ENCODE assay signal across 8 cellular contexts in genomic region chr3:53243165-53243564, GRCh38. TPM values are rescaled to one million over a fixed set of nuclear protein-coding genes. Genes with fewer than 3 reads are reported as not detected.
A peak's percentile ranks its signal among the peaks of the same experiment; 100 is the strongest.
DNase-seq lines count a peak whose midpoint lies in the region; TF ChIP-seq lines count a peak whose summit lies in the region.

No MANE protein-coding gene starts in this region.

- peaks cover 16% of the 10 kb centered on the region; the same call in 1 of the 2 replicates for H3K4me1 ChIP-seq in H9 (ENCODE audit: insufficient read depth, low read length)
- peaks cover 83% of the 10 kb centered on the region for H3K4me1 ChIP-seq in left ventricle myocardium inferior

- no peak overlapping the region for H3K27ac ChIP-seq in H9 (ENCODE audit: insufficient read length, low read depth, low read length)
- peak overlapping the region; percentile 71 for H3K27ac ChIP-seq in left ventricle myocardium inferior (replicated peaks)

- H2AK5ac ChIP-seq in H9 (ENCODE audit: insufficient read length, low read length) = no peak overlapping the region

- no peak overlapping the region for H3K4me2 ChIP-seq in H9 (ENCODE audit: insufficient read depth, insufficient read length, low read length)

- no peak overlapping the region for H3K14ac ChIP-seq in H9 (ENCODE audit: insufficient read depth, low read length)

- intact Hi-C loops in left ventricle myocardium inferior (cut with micrococcal nuclease) = no loop called here

- H4K91ac ChIP-seq in H9 (ENCODE audit: insufficient read length, low read depth, low read length) = no peak overlapping the region

- H3K4ac ChIP-seq in H9 (ENCODE audit: low read depth, low read length) = no peak overlapping the region

- no peak overlapping the region for H2BK15ac ChIP-seq in H9 (ENCODE audit: low read depth, low read length)

- H3K27me3 Mint-ChIP-seq in H9 (ENCODE audit: low read depth) = no peaks in the 10 kb centered on the region; the same call in 1 of the 2 replicates

- no peak overlapping the region for H3K56ac ChIP-seq in H9 (ENCODE audit: insufficient read length, low read depth, low read length)

- DNase-seq in H9 = peak; percentile 64
- peak; percentile 62 for DNase-seq in amniotic epithelial cell (ENCODE audit: low read depth)
- DNase-seq in left ventricle myocardium inferior = no peak
- peak; percentile 59 for DNase-seq in smooth muscle cell of the brain vasculature (ENCODE audit: low read depth, low spot score)
- no peak for DNase-seq in T-helper 1 cell
- DNase-seq in NCI-H1048 (lab: John Stamatoyannopoulos, UW) = no peak
- DNase-seq in UCSD-AML1 (lab: John Stamatoyannopoulos, UW; ENCODE audit: unreplicated experiment) = no peak
- DNase-seq in mesenteric fat pad (ENCODE audit: low spot score) = no peak

- H3K27me3 ChIP-seq in H9 (ENCODE audit: insufficient read depth, low read length) (no peaks in the 10 kb centered on the region), left ventricle myocardium inferior (ENCODE audit: low read depth) (no peaks in the 10 kb centered on the region)

- H3K9ac ChIP-seq in H9 (ENCODE audit: extremely low read depth, insufficient read length, low read length) = no peak overlapping the region

- H3K9me3 Mint-ChIP-seq in H9 = no peaks in the 10 kb centered on the region

- H2BK5ac ChIP-seq in H9 (ENCODE audit: insufficient read length, low read length) = no peak overlapping the region

- peaks cover 45 to 63% (median 57%) of the 10 kb centered on the region in 3 experiments for H3K36me3 Mint-ChIP-seq in H9 (ENCODE audit: insufficient read depth in 1 of 3, low read depth in 3 of 3)

- TF ChIP-seq CTCF in H9 (conservative IDR thresholded peaks at IDR 0.05) = no peak
- TF ChIP-seq CTCF in left ventricle myocardium inferior (IDR thresholded peaks at IDR 0.05; ENCODE audit: borderline replicate concordance) = no peak

- no peak overlapping the region for H2BK12ac ChIP-seq in H9 (ENCODE audit: insufficient read length, low read depth, low read length)

- H3K36me3 ChIP-seq in left ventricle myocardium inferior = peaks cover 44% of the 10 kb centered on the region

- no peak overlapping the region for H3T11ph ChIP-seq in H9 (ENCODE audit: low read length)

- peaks cover 36 to 37% of the 10 kb centered on the region in 2 experiments for H3K4me1 Mint-ChIP-seq in H9

- H3K4me3 ChIP-seq in left ventricle myocardium inferior = no peak overlapping the region

- H3K27ac Mint-ChIP-seq in H9 = peak overlapping the region; percentile 2 to 82 (median 49); a peak in 5 of 7 replicates

- H3K18ac ChIP-seq in H9 (ENCODE audit: insufficient read length, low read depth, low read length) = no peak overlapping the region

- H3K79me2 ChIP-seq in H9 (ENCODE audit: insufficient read depth, low read length) = peaks cover 59% of the 10 kb centered on the region

- peaks cover 2% of the 10 kb centered on the region for H3K23me2 ChIP-seq in H9 (ENCODE audit: insufficient read length, low read depth, low read length, poor library complexity, severe bottlenecking)

- H4K5ac ChIP-seq in H9 (ENCODE audit: insufficient read length, low read depth, low read length) = no peak overlapping the region

- H2BK20ac ChIP-seq in H9 (ENCODE audit: low read depth, low read length, poor library complexity, severe bottlenecking) = no peak overlapping the region

- no peak overlapping the region for H2AFZ ChIP-seq in H9 (ENCODE audit: low read length)

- no CpG with 5 or more reads among the region's 14 CpGs for WGBS in H9 (ENCODE audit: extremely low coverage, insufficient read length, low lambda C conversion rate)

- H3K79me1 ChIP-seq in H9 (ENCODE audit: insufficient read depth, low read depth, low read length, poor library complexity, severe bottlenecking) = peaks cover 30% of the 10 kb centered on the region

- H2BK120ac ChIP-seq in H9 (ENCODE audit: low read depth, low read length, poor library complexity, severe bottlenecking) = no peak overlapping the region

- H3K9me3 ChIP-seq in H9 (ENCODE audit: control insufficient read depth, low read depth, low read length) (no peaks in the 10 kb centered on the region), left ventricle myocardium inferior (replicated peaks) (no peaks in the 10 kb centered on the region)

- H4K20me1 ChIP-seq in H9 (ENCODE audit: control insufficient read depth, insufficient read depth, insufficient read length) = no peaks in the 10 kb centered on the region

- H4K8ac ChIP-seq in H9 (replicated peaks; ENCODE audit: insufficient read length, low read depth, low read length) = no peak overlapping the region

- peak overlapping the region in 1 of 2 experiments; percentile 36; a peak in 2 of 5 replicates for H3K4me3 Mint-ChIP-seq in H9

- no peak overlapping the region for H3K23ac ChIP-seq in H9 (ENCODE audit: insufficient read length, low read depth, low read length)

RNA-seq across cellular contexts. Expression of gene TKT, which starts 12.7 kb away (rescaled TPM):
- total RNA-seq in H9 (2021) = 650 and 676 TPM in 2 replicates
- 32.1 TPM for total RNA-seq in left ventricle myocardium inferior
- total RNA-seq in mesenteric fat pad = 416 TPM

Comparison
In these comparisons a context has a peak if more than half of its experiments do, and no peak if none do; other contexts are left out.
1. DNase-seq: peak in H9 (single experiment), amniotic epithelial cell (single experiment) and smooth muscle cell of the brain vasculature (single experiment); none in left ventricle myocardium inferior (single experiment), T-helper 1 cell (0 of 5), NCI-H1048 (single experiment), UCSD-AML1 (single experiment) and mesenteric fat pad (single experiment).
2. RNA of gene TKT, which starts 12.7 kb away (total RNA-seq): 650 to 676 TPM in H9 and 416 TPM in mesenteric fat pad (single experiment); 32.1 TPM in left ventricle myocardium inferior (single experiment); every median in the first group is over 10 times any median in the second.